1 cellular context compared by ENCODE assay signal in the genomic region with DNA sequence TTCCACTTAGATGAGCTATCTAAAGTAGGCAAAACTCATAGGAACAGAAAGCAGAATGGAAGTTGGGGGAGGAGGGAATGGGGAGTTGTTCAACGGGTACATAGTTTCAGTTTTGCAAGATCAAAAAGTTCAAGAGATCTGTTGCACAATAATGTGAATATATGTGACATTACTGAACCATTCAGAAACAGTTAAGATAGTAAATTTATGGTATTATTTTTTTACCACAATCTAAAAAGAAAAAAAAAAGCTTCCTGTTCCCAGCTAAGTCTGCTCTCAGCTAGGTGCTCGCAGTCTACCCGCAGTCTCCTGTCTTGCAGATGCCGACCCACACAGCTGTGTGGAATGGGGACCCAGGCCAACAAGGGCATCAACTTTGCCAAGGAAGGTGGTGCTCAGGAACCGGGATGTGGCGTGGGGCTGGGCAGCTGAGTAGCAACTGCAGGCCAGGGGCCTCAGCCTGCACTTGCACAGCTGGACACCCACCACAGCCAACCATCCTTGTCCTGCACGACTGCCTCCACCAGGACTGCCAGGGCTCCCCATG.
TF ChIP-seq lines count a peak whose summit lies in the region.

No MANE protein-coding gene starts in this region.

TF ChIP-seq in SK-N-SH, 30 proteins besides CTCF, POLR2A, EP300 and RAD21 (continued from another document):
- TF ChIP-seq, protein P1, sequence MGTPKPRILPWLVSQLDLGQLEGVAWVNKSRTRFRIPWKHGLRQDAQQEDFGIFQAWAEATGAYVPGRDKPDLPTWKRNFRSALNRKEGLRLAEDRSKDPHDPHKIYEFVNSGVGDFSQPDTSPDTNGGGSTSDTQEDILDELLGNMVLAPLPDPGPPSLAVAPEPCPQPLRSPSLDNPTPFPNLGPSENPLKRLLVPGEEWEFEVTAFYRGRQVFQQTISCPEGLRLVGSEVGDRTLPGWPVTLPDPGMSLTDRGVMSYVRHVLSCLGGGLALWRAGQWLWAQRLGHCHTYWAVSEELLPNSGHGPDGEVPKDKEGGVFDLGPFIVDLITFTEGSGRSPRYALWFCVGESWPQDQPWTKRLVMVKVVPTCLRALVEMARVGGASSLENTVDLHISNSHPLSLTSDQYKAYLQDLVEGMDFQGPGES (IDR thresholded peaks at IDR 0.05; ENCODE audit: low read depth, low read length), result no peak
- TF ChIP-seq SIN3A (IDR thresholded peaks at IDR 0.05; ENCODE audit: borderline replicate concordance, low read depth, low read length), result no peak
- no peak for TF ChIP-seq RCOR1 (IDR thresholded peaks at IDR 0.05; ENCODE audit: low read length)
- TF ChIP-seq FOXJ3 (CRISPR knock-in tag; IDR thresholded peaks at IDR 0.05), result no peak
- no peak for TF ChIP-seq RXRA (IDR thresholded peaks at IDR 0.05; ENCODE audit: borderline replicate concordance, low read depth)
- no peak for TF ChIP-seq FOXM1 (IDR thresholded peaks at IDR 0.05; ENCODE audit: low read depth)
- TF ChIP-seq NRF1 (IDR thresholded peaks at IDR 0.05; ENCODE audit: low read depth, low read length), result no peak
- TF ChIP-seq MEF2A (IDR thresholded peaks at IDR 0.05; ENCODE audit: borderline replicate concordance, low read depth), result no peak
- TF ChIP-seq SMC3 (IDR thresholded peaks at IDR 0.05; ENCODE audit: low read depth, low read length), result no peak
- TF ChIP-seq, protein P2, sequence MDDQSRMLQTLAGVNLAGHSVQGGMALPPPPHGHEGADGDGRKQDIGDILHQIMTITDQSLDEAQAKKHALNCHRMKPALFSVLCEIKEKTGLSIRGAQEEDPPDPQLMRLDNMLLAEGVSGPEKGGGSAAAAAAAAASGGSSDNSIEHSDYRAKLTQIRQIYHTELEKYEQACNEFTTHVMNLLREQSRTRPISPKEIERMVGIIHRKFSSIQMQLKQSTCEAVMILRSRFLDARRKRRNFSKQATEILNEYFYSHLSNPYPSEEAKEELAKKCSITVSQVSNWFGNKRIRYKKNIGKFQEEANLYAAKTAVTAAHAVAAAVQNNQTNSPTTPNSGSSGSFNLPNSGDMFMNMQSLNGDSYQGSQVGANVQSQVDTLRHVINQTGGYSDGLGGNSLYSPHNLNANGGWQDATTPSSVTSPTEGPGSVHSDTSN (IDR thresholded peaks at IDR 0.05), result no peak
- no peak for TF ChIP-seq RFX5 (IDR thresholded peaks at IDR 0.05; ENCODE audit: low read length)
